10 cellular contexts compared by ENCODE assay signal in genomic region chr16:27240948-27241531, GRCh38. TPM values are rescaled to one million over a fixed set of nuclear protein-coding genes. Genes with fewer than 3 reads are reported as not detected.
DNase-seq lines count a peak whose midpoint lies in the region; ATAC-seq and TF ChIP-seq lines count a peak whose summit lies in the region.
"Had no signal": no experiment of that assay in that cellular context is flagged by ENCODE, and none has a peak within 500 bp of the region (broad histone marks: within the 10 kb centered on the region; RNA-seq: fewer than 3 reads in every experiment).

No MANE protein-coding gene starts in this region.

- DNase-seq in AG20443 (ENCODE audit: low spot score), result peak; percentile 63
- peak; percentile 65 for DNase-seq in HT1080 (ENCODE audit: low read depth)
- no peak for DNase-seq in esophagus muscularis mucosa (ENCODE audit: extremely low spot score)
- peak; percentile 17 for DNase-seq in omental fat pad (ENCODE audit: low spot score)
- DNase-seq in SHP77 treated with DMSO at 0.1 percent for 48 hours (lab: John Stamatoyannopoulos, UW), result no peak
- DNase-seq in NCI-H524 (lab: John Stamatoyannopoulos, UW), result no peak
- DNase-seq: GF-D8; stimulated activated CD4-positive, alpha-beta T cell treated with anti-CD3 and anti-CD28 coated beads, Interleukin-1b, Interleukin-23, amount 100 ng/mL, for 48 hours had no signal

- intact Hi-C loops in esophagus muscularis mucosa (cut with DNase I), result loop anchor here (5.0 kb wide), 2 partner anchors 76 to 96 kb away; no protein-coding TSS in a partner anchor

- TF ChIP-seq EP300 in esophagus muscularis mucosa (IDR thresholded peaks at IDR 0.05), result no peak

- TF ChIP-seq POLR2A in esophagus muscularis mucosa (IDR thresholded peaks at IDR 0.05; ENCODE audit: low read depth), result no peak

- H3K36me3 ChIP-seq in esophagus muscularis mucosa, result peaks cover 0 to 5% (median 0%) of the 10 kb centered on the region in 4 donors

- no peak for TF ChIP-seq CTCF in esophagus muscularis mucosa (IDR thresholded peaks at IDR 0.05)
- no peak for TF ChIP-seq CTCF in omental fat pad (IDR thresholded peaks at IDR 0.05)

- peak overlapping the region; percentile 80 to 89 (median 84) for H3K27ac ChIP-seq in esophagus muscularis mucosa (replicated peaks in 1 of 4)

- H3K4me3 ChIP-seq in esophagus muscularis mucosa, result no peak overlapping the region

- WGBS in esophagus muscularis mucosa, result 86% methylated on average over 6 of the region's 6 CpGs

- H3K27me3 ChIP-seq in esophagus muscularis mucosa, result no peaks in the 10 kb centered on the region

- H3K4me1 ChIP-seq in esophagus muscularis mucosa, result peaks cover 61 to 93% (median 90%) of the 10 kb centered on the region in 4 donors

- ATAC-seq in omental fat pad (ENCODE audit: low FRiP score), result no peak
- ATAC-seq in HG02981 (IDR thresholded peaks at IDR 0.05; ENCODE audit: unreplicated experiment), result no peak
- ATAC-seq in HG03469 (IDR thresholded peaks at IDR 0.05; ENCODE audit: unreplicated experiment), result no peak

- H3K9me3 ChIP-seq in esophagus muscularis mucosa, result no peaks in the 10 kb centered on the region

RNA-seq across cellular contexts. Expression of gene NSMCE1, which starts 27.5 kb away (rescaled TPM):
- total RNA-seq in HT1080 (2014; rRNA removed; shearing (Covaris generic)), result 68.3 and 73.3 TPM in 2 replicates
- 85.7 and 86.0 TPM in 2 replicates for polyA plus RNA-seq in HT1080 (2015; cell fraction: cytosol; rRNA removed)
- polyA plus RNA-seq in HT1080 (2015; cell fraction: nucleus; rRNA removed), result 47.0 and 55.4 TPM in 2 replicates
- total RNA-seq in esophagus muscularis mucosa, result 10 to 100 TPM; 49.7 to 68.8 (median 64.0) TPM
- 10 to 100 TPM; 30.3 to 53.0 (median 43.9) TPM for total RNA-seq in omental fat pad

RNA-seq across cellular contexts. Expression of gene KDM8, which starts 37.7 kb away (rescaled TPM):
- 4.7 and 6.0 TPM in 2 replicates for total RNA-seq in HT1080 (2014; rRNA removed; shearing (Covaris generic))
- 3.6 and 3.9 TPM in 2 replicates for polyA plus RNA-seq in HT1080 (2015; cell fraction: cytosol; rRNA removed)
- polyA plus RNA-seq in HT1080 (2015; cell fraction: nucleus; rRNA removed), result 8.5 and 10.2 TPM in 2 replicates
- 1 to 10 TPM; 2.5 to 7.1 (median 3.7) TPM for total RNA-seq in esophagus muscularis mucosa
- 1 to 10 TPM; 2.0 to 4.6 (median 2.6) TPM for total RNA-seq in omental fat pad

Comparison
In these comparisons a context has a peak if more than half of its experiments do, and no peak if none do; other contexts are left out.
1. DNase-seq: peak in AG20443 (single experiment), HT1080 (single experiment) and omental fat pad (single experiment); none in esophagus muscularis mucosa (single experiment), SHP77 treated with DMSO at 0.1 percent for 48 hours (single experiment) and NCI-H524 (0 of 2).